17 cellular contexts compared by ENCODE assay signal in genomic region chr12:54386781-54387467, GRCh38. TPM values are rescaled to one million over a fixed set of nuclear protein-coding genes. Genes with fewer than 3 reads are reported as not detected.
DNase-seq lines count a peak whose midpoint lies in the region; ATAC-seq, FAIRE-seq and TF ChIP-seq lines count a peak whose summit lies in the region.
"Had no signal": no experiment of that assay in that cellular context is flagged by ENCODE, and none has a peak within 500 bp of the region (broad histone marks: within the 10 kb centered on the region; RNA-seq: fewer than 3 reads in every experiment).

No MANE protein-coding gene starts in this region.

- H3K9me3 Mint-ChIP-seq in activated T-helper 1 cell treated with anti-CD3 and anti-CD28 coated beads, Interleukin-12 subunit alpha, Interleukin-12 subunit beta, Interleukin-2, Interleukin-4 antibody, amounts not matched to agents 30 ng/mL and 10 ng/mL and 1 ng/mL, durations not matched to agents 14 hours and 24 hours and 36 hours: no peaks in the 10 kb centered on the region
- H3K9me3 Mint-ChIP-seq: activated T-cell treated with anti-CD3 and anti-CD28 coated beads, Interleukin-2, amount 50 U/mL, for 4 hours had no signal

- H3K27ac ChIP-seq in HUES6 (ENCODE audit: low read depth, low read length): no peak overlapping the region; the same call in 1 of the 2 replicates
- H3K27ac ChIP-seq in angular gyrus (ENCODE audit: low read depth, low read length): peak overlapping the region; percentile 82
- H3K27ac ChIP-seq in keratinocyte (ENCODE audit: control insufficient read depth, insufficient read depth, low read length): peak overlapping the region; percentile 29
- peak overlapping the region; percentile 44 for H3K27ac ChIP-seq in smooth muscle cell (ENCODE audit: low read depth)

- H3K4me2 ChIP-seq in keratinocyte (ENCODE audit: control insufficient read depth, extremely low read depth, insufficient read depth, low read depth, low read length): no peak overlapping the region
- peak overlapping the region; percentile 9 for H3K4me2 ChIP-seq in smooth muscle cell
- H3K4me2 ChIP-seq: SK-N-SH had no signal

- in situ Hi-C loops in ACHN (cut with HindIII; ENCODE audit: low pct_ligation_motif_present, low pct_unique_long_range_greater_than_20kb, low sequenced_read_pairs): no loop called here

- H3K27me3 Mint-ChIP-seq in activated T-helper 1 cell treated with anti-CD3 and anti-CD28 coated beads, Interleukin-12 subunit alpha, Interleukin-12 subunit beta, Interleukin-2, Interleukin-4 antibody, amounts not matched to agents 30 ng/mL and 10 ng/mL and 1 ng/mL, durations not matched to agents 14 hours and 24 hours and 36 hours (ENCODE audit: insufficient read depth): no peaks in the 10 kb centered on the region

- H2AFZ ChIP-seq in keratinocyte (ENCODE audit: control insufficient read depth, low read length) (no peak overlapping the region), smooth muscle cell (ENCODE audit: low read depth) (no peak overlapping the region)

- H4K20me1 ChIP-seq in keratinocyte (ENCODE audit: control insufficient read depth, extremely low read depth, insufficient read depth, low read length) (peaks cover 5% of the 10 kb centered on the region), smooth muscle cell (ENCODE audit: low read depth) (peaks cover 13% of the 10 kb centered on the region)

- H3K36me3 ChIP-seq in HUES6 (ENCODE audit: control insufficient read depth, insufficient read depth, low read length) (peaks cover 9% of the 10 kb centered on the region), keratinocyte (ENCODE audit: control insufficient read depth in 2 of 2, extremely low read depth in 1 of 2, insufficient read depth in 2 of 2, low read length in 2 of 2) (peaks cover 8 to 21% of the 10 kb centered on the region in 2 experiments), smooth muscle cell (ENCODE audit: low read depth) (no peaks in the 10 kb centered on the region)

- 82% methylated on average over 3 of the region's 3 CpGs for WGBS in smooth muscle cell (ENCODE audit: low lambda C conversion rate)

- H3K4me3 Mint-ChIP-seq in activated T-helper 1 cell treated with anti-CD3 and anti-CD28 coated beads, Interleukin-12 subunit alpha, Interleukin-12 subunit beta, Interleukin-2, Interleukin-4 antibody, amounts not matched to agents 30 ng/mL and 10 ng/mL and 1 ng/mL, durations not matched to agents 14 hours and 24 hours and 36 hours: no peak overlapping the region
- H3K4me3 Mint-ChIP-seq: activated T-cell treated with anti-CD3 and anti-CD28 coated beads, Interleukin-2, amount 50 U/mL, for 4 hours had no signal

- no peak for ATAC-seq in GM18498 (IDR thresholded peaks at IDR 0.05; ENCODE audit: unreplicated experiment)
- ATAC-seq: activated T-cell treated with anti-CD3 and anti-CD28 coated beads, Interleukin-2, amount 50 U/mL, for 4 hours had no signal

- FAIRE-seq in keratinocyte (lab: Jason Lieb, UNC): no peak

- DNase-seq in keratinocyte (ENCODE audit: low read depth, low spot score): no peak
- no peak for DNase-seq in smooth muscle cell (lab: John Stamatoyannopoulos, UW; ENCODE audit: unreplicated experiment)
- no peak for DNase-seq in activated T-helper 1 cell treated with anti-CD3 and anti-CD28 coated beads, Interleukin-12 subunit alpha, Interleukin-12 subunit beta, Interleukin-2, Interleukin-4 antibody, amounts not matched to agents 30 ng/mL and 10 ng/mL and 1 ng/mL, durations not matched to agents 14 hours and 24 hours and 36 hours (ENCODE audit: low spot score)
- no peak for DNase-seq in ACHN
- DNase-seq in inferior parietal cortex (ENCODE audit: extremely low spot score): no peak
- DNase-seq: activated T-cell treated with anti-CD3 and anti-CD28 coated beads, Interleukin-2, amount 50 U/mL, for 4 hours; Karpas-422; left colon; NCI-H1417 treated with DMSO at 0.1 percent for 48 hours; NCI-H446; SK-N-SH had no signal

- H3K79me2 ChIP-seq in keratinocyte (ENCODE audit: control insufficient read depth, insufficient read depth, low read length) (peaks cover 70% of the 10 kb centered on the region), smooth muscle cell (ENCODE audit: low read depth) (no peaks in the 10 kb centered on the region)

- H3K4me1 Mint-ChIP-seq in activated T-helper 1 cell treated with anti-CD3 and anti-CD28 coated beads, Interleukin-12 subunit alpha, Interleukin-12 subunit beta, Interleukin-2, Interleukin-4 antibody, amounts not matched to agents 30 ng/mL and 10 ng/mL and 1 ng/mL, durations not matched to agents 14 hours and 24 hours and 36 hours (ENCODE audit: low read depth): peaks cover 14% of the 10 kb centered on the region

- intact Hi-C loops in activated T-helper 1 cell treated with anti-CD3 and anti-CD28 coated beads, Interleukin-12 subunit alpha, Interleukin-12 subunit beta, Interleukin-2, Interleukin-4 antibody, amounts not matched to agents 30 ng/mL and 10 ng/mL and 1 ng/mL, durations not matched to agents 14 hours and 24 hours and 36 hours (cut with micrococcal nuclease): no loop called here

- H3K27me3 ChIP-seq in HUES6 (ENCODE audit: control insufficient read depth, insufficient read depth, low read length) (no peaks in the 10 kb centered on the region), keratinocyte (ENCODE audit: control insufficient read depth, extremely low read depth, insufficient read depth, low read length) (no peaks in the 10 kb centered on the region), smooth muscle cell (ENCODE audit: low read depth) (no peaks in the 10 kb centered on the region)

- H3K9ac ChIP-seq in HUES6 (ENCODE audit: low read length) (peak overlapping the region; percentile 29), keratinocyte (ENCODE audit: control insufficient read depth, extremely low read depth, insufficient read depth, low read length) (no peak overlapping the region), smooth muscle cell (ENCODE audit: low read depth) (no peak overlapping the region)
- H3K9ac ChIP-seq: SK-N-SH had no signal

- H3F3A ChIP-seq in smooth muscle cell (ENCODE audit: low read depth): peaks cover 5% of the 10 kb centered on the region

- no peak overlapping the region for H3K27ac Mint-ChIP-seq in activated T-helper 1 cell treated with anti-CD3 and anti-CD28 coated beads, Interleukin-12 subunit alpha, Interleukin-12 subunit beta, Interleukin-2, Interleukin-4 antibody, amounts not matched to agents 30 ng/mL and 10 ng/mL and 1 ng/mL, durations not matched to agents 14 hours and 24 hours and 36 hours

- peaks cover 71% of the 10 kb centered on the region for H3K4me1 ChIP-seq in HUES6 (ENCODE audit: control insufficient read depth, insufficient read depth, low read length)
- peaks cover 62% of the 10 kb centered on the region for H3K4me1 ChIP-seq in keratinocyte (ENCODE audit: control insufficient read depth, extremely low read depth, insufficient read depth, low read length)
- H3K4me1 ChIP-seq in smooth muscle cell (ENCODE audit: low read depth): peaks cover 60% of the 10 kb centered on the region

- H3K4me3 ChIP-seq in HUES6 (ENCODE audit: low read depth, low read length) (peak overlapping the region; percentile 4), keratinocyte (ENCODE audit: control insufficient read depth in 2 of 3, extremely low read depth in 1 of 3, insufficient read depth in 2 of 3, low read depth in 1 of 3, low read length in 3 of 3) (no peak overlapping the region), smooth muscle cell (no peak overlapping the region)

- H3K9me3 ChIP-seq in HUES6 (ENCODE audit: control insufficient read depth, insufficient read depth, low read depth, low read length) (no peaks in the 10 kb centered on the region), keratinocyte (ENCODE audit: control insufficient read depth, low read depth, low read length) (no peaks in the 10 kb centered on the region), smooth muscle cell (replicated peaks; ENCODE audit: low read depth) (no peaks in the 10 kb centered on the region)
- H3K9me3 ChIP-seq: SK-N-SH had no signal

- peaks cover 5% of the 10 kb centered on the region for H3K36me3 Mint-ChIP-seq in activated T-helper 1 cell treated with anti-CD3 and anti-CD28 coated beads, Interleukin-12 subunit alpha, Interleukin-12 subunit beta, Interleukin-2, Interleukin-4 antibody, amounts not matched to agents 30 ng/mL and 10 ng/mL and 1 ng/mL, durations not matched to agents 14 hours and 24 hours and 36 hours (ENCODE audit: low read depth)

- H3K9me1 ChIP-seq in keratinocyte (ENCODE audit: control insufficient read depth, extremely low read depth, insufficient read depth, low read length): peaks cover 3% of the 10 kb centered on the region

- TF ChIP-seq CTCF in keratinocyte (optimal IDR thresholded peaks at IDR 0.05 in 1 of 3, IDR thresholded peaks at IDR 0.05 in 1 of 3, conservative IDR thresholded peaks at IDR 0.05 in 1 of 3; ENCODE audit: extremely low read depth in 1 of 3, insufficient read depth in 2 of 3, low read length in 3 of 3) (no peak), smooth muscle cell (IDR thresholded peaks at IDR 0.05; ENCODE audit: borderline replicate concordance, insufficient read depth, poor library complexity, severe bottlenecking) (no peak)

- dilution Hi-C loops in keratinocyte (cut with MboI; ENCODE audit: extremely low pct_ligation_motif_present, low sequenced_read_pairs): no loop called here

RNA-seq across cellular contexts. Expression of gene ZNF385A, which starts 2.4 kb away (rescaled TPM):
- 11.4 to 20.1 TPM (median 13.3 TPM) in 3 replicates for polyA plus RNA-seq in keratinocyte
- 64.8 TPM for polyA plus RNA-seq in keratinocyte (2011; ENCODE audit: low read depth)
- polyA plus RNA-seq in keratinocyte (2011; cell fraction: cytosol; rRNA removed): 18.1 and 42.4 TPM in 2 replicates
- 25.2 and 35.8 TPM in 2 replicates for polyA plus RNA-seq in keratinocyte (2011; cell fraction: nucleus; rRNA removed)
- polyA plus RNA-seq in keratinocyte (2012; ENCODE audit: low replicate concordance): 77.0 and 80.7 TPM in 2 replicates
- 16.2 to 88.2 TPM (median 23.5 TPM) in 3 replicates for polyA minus RNA-seq in keratinocyte
- polyA minus RNA-seq in keratinocyte (2011; cell fraction: cytosol; rRNA and poly(A)+ RNA removed): 58.1 TPM
- 26.4 and 36.5 TPM in 2 replicates for polyA minus RNA-seq in keratinocyte (2011; cell fraction: nucleus; rRNA and poly(A)+ RNA removed)
- 9.3 and 20.2 TPM in 2 replicates for total RNA-seq in smooth muscle cell
- polyA plus RNA-seq in smooth muscle cell: 6.5 and 17.2 TPM in 2 replicates
- total RNA-seq in activated T-helper 1 cell treated with anti-CD3 and anti-CD28 coated beads, Interleukin-12 subunit alpha, Interleukin-12 subunit beta, Interleukin-2, Interleukin-4 antibody, amounts not matched to agents 30 ng/mL and 10 ng/mL and 1 ng/mL, durations not matched to agents 14 hours and 24 hours and 36 hours: 0.99 and 1.3 TPM in 2 replicates

RNA-seq across cellular contexts. Expression of gene GPR84, which starts 22.6 kb away (rescaled TPM):
- polyA plus RNA-seq in keratinocyte (0.08 to 0.17 TPM (median 0.12 TPM) in 3 replicates), smooth muscle cell (0.46 TPM in 1 of 2 replicates, not detected in the other)
- 0.39 TPM for polyA plus RNA-seq in keratinocyte (2011; ENCODE audit: low read depth)
- polyA plus RNA-seq in keratinocyte (2011; cell fraction: cytosol; rRNA removed): not detected in 2 replicates
- 1.2 and 1.7 TPM in 2 replicates for polyA plus RNA-seq in keratinocyte (2011; cell fraction: nucleus; rRNA removed)
- 0.07 and 0.93 TPM in 2 replicates for polyA plus RNA-seq in keratinocyte (2012; ENCODE audit: low replicate concordance)
- 0.70 TPM in 1 of 3 replicates, not detected in the others for polyA minus RNA-seq in keratinocyte
- polyA minus RNA-seq in keratinocyte (2011; cell fraction: cytosol; rRNA and poly(A)+ RNA removed): not detected
- polyA minus RNA-seq in keratinocyte (2011; cell fraction: nucleus; rRNA and poly(A)+ RNA removed): 0.21 and 0.39 TPM in 2 replicates
- 0.09 and 0.13 TPM in 2 replicates for total RNA-seq in smooth muscle cell
- total RNA-seq in activated T-helper 1 cell treated with anti-CD3 and anti-CD28 coated beads, Interleukin-12 subunit alpha, Interleukin-12 subunit beta, Interleukin-2, Interleukin-4 antibody, amounts not matched to agents 30 ng/mL and 10 ng/mL and 1 ng/mL, durations not matched to agents 14 hours and 24 hours and 36 hours: 2.3 and 2.4 TPM in 2 replicates
- total RNA-seq: chondrocyte, epithelial cell of proximal tubule had no signal
- polyA plus RNA-seq: BJ had no signal

RNA-seq across cellular contexts. Expression of gene ITGA5, which starts 32.1 kb away (rescaled TPM):
- 47.9 to 107 TPM (median 68.0 TPM) in 3 replicates for polyA plus RNA-seq in keratinocyte
- 14.5 TPM for polyA plus RNA-seq in keratinocyte (2011; ENCODE audit: low read depth)
- 25.2 and 31.4 TPM in 2 replicates for polyA plus RNA-seq in keratinocyte (2011; cell fraction: cytosol; rRNA removed)
- 168 and 190 TPM in 2 replicates for polyA plus RNA-seq in keratinocyte (2011; cell fraction: nucleus; rRNA removed)
- polyA plus RNA-seq in keratinocyte (2012; ENCODE audit: low replicate concordance): 38.3 and 109 TPM in 2 replicates
- 127 to 228 TPM (median 141 TPM) in 3 replicates for polyA minus RNA-seq in keratinocyte
- polyA minus RNA-seq in keratinocyte (2011; cell fraction: cytosol; rRNA and poly(A)+ RNA removed): 88.1 TPM
- polyA minus RNA-seq in keratinocyte (2011; cell fraction: nucleus; rRNA and poly(A)+ RNA removed): 246 and 280 TPM in 2 replicates
- total RNA-seq in smooth muscle cell: 151 and 163 TPM in 2 replicates
- 192 and 202 TPM in 2 replicates for polyA plus RNA-seq in smooth muscle cell
- 31.2 and 31.6 TPM in 2 replicates for total RNA-seq in activated T-helper 1 cell treated with anti-CD3 and anti-CD28 coated beads, Interleukin-12 subunit alpha, Interleukin-12 subunit beta, Interleukin-2, Interleukin-4 antibody, amounts not matched to agents 30 ng/mL and 10 ng/mL and 1 ng/mL, durations not matched to agents 14 hours and 24 hours and 36 hours
